ENCODE assay signal across 8 cellular contexts in the genomic region with DNA sequence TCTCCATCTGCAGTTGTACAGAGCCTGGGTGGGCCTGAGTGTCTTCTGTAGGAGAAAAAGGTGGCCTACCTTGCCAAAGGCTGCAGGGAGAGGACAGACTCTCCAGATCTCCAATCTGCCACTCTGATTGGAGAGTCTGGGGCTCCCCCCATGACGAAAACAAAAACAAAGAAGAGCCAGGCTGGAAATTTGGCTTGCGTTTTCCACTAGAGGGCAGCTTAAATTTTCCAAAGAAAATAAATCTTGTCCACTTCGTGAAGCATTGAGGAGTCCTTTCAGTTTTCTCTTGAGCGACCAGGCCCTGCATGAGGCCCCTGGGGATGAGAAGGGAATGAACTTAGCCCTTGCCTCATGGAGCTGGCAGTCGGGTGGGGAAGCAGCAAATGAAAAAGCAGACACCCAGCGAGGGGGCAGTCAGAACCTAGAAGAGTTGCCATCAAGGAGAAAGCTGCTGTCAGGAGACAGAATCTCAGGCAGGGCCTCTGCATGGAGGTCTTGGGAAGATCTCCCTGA. TPM values are rescaled to one million over a fixed set of nuclear protein-coding genes. Genes with fewer than 3 reads are reported as not detected.
DNase-seq lines count a peak whose midpoint lies in the region; ATAC-seq and TF ChIP-seq lines count a peak whose summit lies in the region.

No MANE protein-coding gene starts in this region.

- H3K27me3 Mint-ChIP-seq in activated T-cell treated with anti-CD3 and anti-CD28 coated beads, Interleukin-2, amount 50 U/mL, for 4 hours (ENCODE audit: low read depth) = no peaks in the 10 kb centered on the region

- ATAC-seq in mucosa of descending colon = peak; percentile 16
- ATAC-seq in activated T-cell treated with anti-CD3 and anti-CD28 coated beads, Interleukin-2, amount 50 U/mL, for 4 hours = no peak
- no peak for ATAC-seq in HG03039 (IDR thresholded peaks at IDR 0.05; ENCODE audit: unreplicated experiment)

- H3K4me1 Mint-ChIP-seq in activated T-cell treated with anti-CD3 and anti-CD28 coated beads, Interleukin-2, amount 50 U/mL, for 4 hours (ENCODE audit: low read depth) = no peaks in the 10 kb centered on the region

- DNase-seq in GF-D8 (lab: John Stamatoyannopoulos, UW) = peak; percentile 14
- DNase-seq in MV-4-11 (lab: John Stamatoyannopoulos, UW) = peak; percentile 42
- DNase-seq in cardiac fibroblast (ENCODE audit: low read depth in 2 of 2) = peak; percentile 75 to 80
- no peak for DNase-seq in mucosa of descending colon
- no peak for DNase-seq in NOMO-1 (lab: John Stamatoyannopoulos, UW; ENCODE audit: unreplicated experiment in 2 of 2)
- DNase-seq in NCI-H1417 (lab: John Stamatoyannopoulos, UW) = no peak
- no peak for DNase-seq in activated T-cell treated with anti-CD3 and anti-CD28 coated beads, Interleukin-2, amount 50 U/mL, for 4 hours

- H3K36me3 ChIP-seq in mucosa of descending colon (ENCODE audit: low read depth) = no peaks in the 10 kb centered on the region

- peak; percentile 53 for TF ChIP-seq CTCF in cardiac fibroblast (IDR thresholded peaks at IDR 0.05; ENCODE audit: low read depth, low read length)
- no peak for TF ChIP-seq CTCF in mucosa of descending colon (IDR thresholded peaks at IDR 0.05)

- H3K4me3 Mint-ChIP-seq in activated T-cell treated with anti-CD3 and anti-CD28 coated beads, Interleukin-2, amount 50 U/mL, for 4 hours = no peak overlapping the region

- H3K36me3 Mint-ChIP-seq in activated T-cell treated with anti-CD3 and anti-CD28 coated beads, Interleukin-2, amount 50 U/mL, for 4 hours (ENCODE audit: insufficient read depth) = no peaks in the 10 kb centered on the region

- no peaks in the 10 kb centered on the region for H3K9me3 ChIP-seq in mucosa of descending colon

- no peaks in the 10 kb centered on the region for H3K9me3 Mint-ChIP-seq in activated T-cell treated with anti-CD3 and anti-CD28 coated beads, Interleukin-2, amount 50 U/mL, for 4 hours

- intact Hi-C loops in mucosa of descending colon (cut with DNase I, micrococcal nuclease) = no loop called here

- H3K4me1 ChIP-seq in mucosa of descending colon (ENCODE audit: low read depth) = no peaks in the 10 kb centered on the region

- peak overlapping the region in 1 of 2 donors; percentile 18 for H3K4me3 ChIP-seq in cardiac fibroblast (replicated peaks in 1 of 2; ENCODE audit: low read depth in 2 of 2, low read length in 2 of 2)
- H3K4me3 ChIP-seq in mucosa of descending colon = no peak overlapping the region

RNA-seq across cellular contexts. Expression of a gene that starts 8.2 kb away (rescaled TPM):
- total RNA-seq in mucosa of descending colon = 1 to 10 TPM in 2 of 3 donors, under 1 TPM in 1; 0.63 to 7.7 (median 2.3) TPM
- 10 to 100 TPM in 2 of 3 donors, 1 to 10 TPM in 1; 8.6 to 15.0 (median 13.1) TPM for total RNA-seq in activated T-cell treated with anti-CD3 and anti-CD28 coated beads, Interleukin-2, amount 50 U/mL, for 4 hours

RNA-seq across cellular contexts. Expression of a gene that starts 59.6 kb away (rescaled TPM):
- 10 to 100 TPM; 78.4 to 97.1 (median 84.8) TPM for total RNA-seq in mucosa of descending colon
- 10 to 100 TPM; 87.2 to 94.5 (median 94.5) TPM for total RNA-seq in activated T-cell treated with anti-CD3 and anti-CD28 coated beads, Interleukin-2, amount 50 U/mL, for 4 hours

Comparison
In these comparisons a context has a peak if more than half of its experiments do, and no peak if none do; other contexts are left out.
1. DNase-seq: peak in GF-D8 (single experiment), MV-4-11 (single experiment) and cardiac fibroblast (2 of 2); none in mucosa of descending colon (0 of 3), NOMO-1 (0 of 2), NCI-H1417 (0 of 3) and activated T-cell treated with anti-CD3 and anti-CD28 coated beads, Interleukin-2, amount 50 U/mL, for 4 hours (single experiment).